ENCODE assay signal across 1 cellular context in the genomic region with DNA sequence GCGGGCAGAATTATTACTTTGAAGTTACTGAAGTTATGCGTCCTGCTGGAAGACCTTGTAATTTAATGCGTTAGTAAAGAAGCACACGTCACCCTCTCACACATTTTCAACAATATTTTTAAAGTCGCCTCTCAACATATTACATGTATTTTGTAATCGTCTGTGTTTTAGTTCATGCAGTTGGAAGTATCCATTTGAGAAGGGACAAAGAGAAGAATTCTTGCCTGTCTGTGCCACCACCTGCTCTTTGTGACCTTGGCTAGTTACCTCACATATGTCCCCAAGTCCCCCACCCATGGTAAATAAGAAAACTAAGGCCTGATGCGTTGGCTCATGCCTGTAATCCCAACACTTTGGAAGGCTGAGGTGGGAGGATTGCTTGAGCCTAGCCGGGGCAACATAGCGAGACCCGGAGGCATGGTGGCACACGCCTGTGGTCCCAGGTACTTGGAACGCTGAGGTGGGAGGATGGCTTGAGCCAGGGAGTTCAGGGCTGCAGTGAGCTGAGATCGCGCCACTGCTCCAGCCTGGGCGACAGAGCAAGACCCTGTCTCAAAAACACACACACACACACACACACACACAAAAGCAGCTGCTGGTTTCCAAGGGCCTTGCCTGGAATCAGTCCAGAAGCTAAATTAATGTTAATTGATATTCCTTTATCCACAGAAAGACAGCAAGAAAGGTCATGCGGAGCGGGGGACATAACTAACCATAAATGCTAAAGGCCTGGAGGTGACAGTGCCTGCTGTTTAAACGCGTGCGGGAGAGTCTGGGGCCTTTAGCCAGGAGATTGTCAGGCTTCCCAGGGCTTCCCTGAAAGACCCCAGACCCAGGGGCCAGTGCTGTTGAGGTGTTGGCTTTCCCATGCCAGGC.
TF ChIP-seq lines count a peak whose summit lies in the region.

No MANE protein-coding gene starts in this region.

TF ChIP-seq in A549, 52 proteins besides CTCF, POLR2A, EP300 and RAD21:
- 0 out of 2 replicates have a peak, but pooled peaks have one; percentile 2 for TF ChIP-seq HOXB5 (CRISPR knock-in tag; IDR thresholded peaks at IDR 0.05)
- TF ChIP-seq, protein P1, sequence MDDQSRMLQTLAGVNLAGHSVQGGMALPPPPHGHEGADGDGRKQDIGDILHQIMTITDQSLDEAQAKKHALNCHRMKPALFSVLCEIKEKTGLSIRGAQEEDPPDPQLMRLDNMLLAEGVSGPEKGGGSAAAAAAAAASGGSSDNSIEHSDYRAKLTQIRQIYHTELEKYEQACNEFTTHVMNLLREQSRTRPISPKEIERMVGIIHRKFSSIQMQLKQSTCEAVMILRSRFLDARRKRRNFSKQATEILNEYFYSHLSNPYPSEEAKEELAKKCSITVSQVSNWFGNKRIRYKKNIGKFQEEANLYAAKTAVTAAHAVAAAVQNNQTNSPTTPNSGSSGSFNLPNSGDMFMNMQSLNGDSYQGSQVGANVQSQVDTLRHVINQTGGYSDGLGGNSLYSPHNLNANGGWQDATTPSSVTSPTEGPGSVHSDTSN (IDR thresholded peaks at IDR 0.05), result no peak
